ENCODE assay signal across 28 cellular contexts in genomic region chr22:49243965-49244364, GRCh38.
"Had no signal": no experiment of that assay in that cellular context is flagged by ENCODE, and none has a peak within 500 bp of the region (broad histone marks: within the 10 kb centered on the region; RNA-seq: fewer than 3 reads in every experiment).

No MANE protein-coding gene starts in this region.

- H3K9me3 Mint-ChIP-seq: activated CD4-positive, alpha-beta memory T cell treated with anti-CD3 and anti-CD28 coated beads, Interleukin-2, amount 10 ng/mL, durations not matched to agents 7 days and 5 days; activated CD4-positive, alpha-beta T cell treated with anti-CD3 and anti-CD28 coated beads, Interleukin-2, amount 10 ng/mL, durations not matched to agents 7 days and 5 days; activated T-cell treated with anti-CD3 and anti-CD28 coated beads, Interleukin-2, amount 50 U/mL, for 4 hours; activated T-helper 17 cell treated with anti-CD3 and anti-CD28 coated beads, Interleukin-2, amount 50 U/mL, for 72 hours; central memory CD8-positive, alpha-beta T cell; dendritic cell treated with granulocyte-macrophage colony-stimulating factor and Interleukin-4, amounts not matched to agents 40 ng/mL and 50 ng/mL, for 4 days; naive thymus-derived CD8-positive, alpha-beta T cell; neural crest cell had no signal

- ATAC-seq: activated CD4-positive, CD25-positive, alpha-beta regulatory T cell treated with anti-CD3 and anti-CD28 coated beads, Interleukin-2, amount 50 U/mL, for 24 hours; activated naive CD4-positive, alpha-beta T cell treated with anti-CD3 and anti-CD28 coated beads, Interleukin-2, amount 50 U/mL, for 72 hours; activated T-cell treated with anti-CD3 and anti-CD28 coated beads, Interleukin-2, amount 50 U/mL, for 4 hours; activated T-helper 17 cell treated with anti-CD3 and anti-CD28 coated beads, Interleukin-2, amount 50 U/mL, for 72 hours; naive thymus-derived CD8-positive, alpha-beta T cell; T-helper 17 cell had no signal

- H3K27me3 Mint-ChIP-seq: activated CD4-positive, alpha-beta memory T cell treated with anti-CD3 and anti-CD28 coated beads, Interleukin-2, amount 10 ng/mL, durations not matched to agents 7 days and 5 days; central memory CD8-positive, alpha-beta T cell; dendritic cell treated with granulocyte-macrophage colony-stimulating factor and Interleukin-4, amounts not matched to agents 40 ng/mL and 50 ng/mL, for 4 days had no signal

- FAIRE-seq: islet of Langerhans, small intestine had no signal

- H3K4me1 Mint-ChIP-seq: activated CD4-positive, alpha-beta memory T cell treated with anti-CD3 and anti-CD28 coated beads, Interleukin-2, amount 10 ng/mL, durations not matched to agents 7 days and 5 days; activated CD4-positive, alpha-beta T cell treated with anti-CD3 and anti-CD28 coated beads, Interleukin-2, amount 10 ng/mL, durations not matched to agents 7 days and 5 days; activated T-helper 17 cell treated with anti-CD3 and anti-CD28 coated beads, Interleukin-2, amount 50 U/mL, for 72 hours; central memory CD8-positive, alpha-beta T cell; naive thymus-derived CD8-positive, alpha-beta T cell; neural crest cell; T-helper 17 cell had no signal

- H3K36me3 Mint-ChIP-seq: activated naive CD4-positive, alpha-beta T cell treated with anti-CD3 and anti-CD28 coated beads, Interleukin-2, amount 50 U/mL, for 72 hours; naive thymus-derived CD8-positive, alpha-beta T cell had no signal

- H3K27ac Mint-ChIP-seq: activated CD4-positive, alpha-beta memory T cell treated with anti-CD3 and anti-CD28 coated beads, Interleukin-2, amount 10 ng/mL, durations not matched to agents 7 days and 5 days; activated CD4-positive, alpha-beta T cell treated with anti-CD3 and anti-CD28 coated beads, Interleukin-2, amount 10 ng/mL, durations not matched to agents 7 days and 5 days; activated naive CD4-positive, alpha-beta T cell treated with anti-CD3 and anti-CD28 coated beads, Interleukin-2, amount 50 U/mL, for 72 hours; activated T-helper 17 cell treated with anti-CD3 and anti-CD28 coated beads, Interleukin-2, amount 50 U/mL, for 72 hours; dendritic cell treated with granulocyte-macrophage colony-stimulating factor and Interleukin-4, amounts not matched to agents 40 ng/mL and 50 ng/mL, for 4 days; naive thymus-derived CD8-positive, alpha-beta T cell; T-helper 17 cell had no signal

- H3K4me3 Mint-ChIP-seq: activated CD4-positive, alpha-beta memory T cell treated with anti-CD3 and anti-CD28 coated beads, Interleukin-2, amount 10 ng/mL, durations not matched to agents 7 days and 5 days; activated CD4-positive, alpha-beta T cell treated with anti-CD3 and anti-CD28 coated beads, Interleukin-2, amount 10 ng/mL, durations not matched to agents 7 days and 5 days; activated T-cell treated with anti-CD3 and anti-CD28 coated beads, Interleukin-2, amount 50 U/mL, for 4 hours; activated T-helper 17 cell treated with anti-CD3 and anti-CD28 coated beads, Interleukin-2, amount 50 U/mL, for 72 hours; central memory CD8-positive, alpha-beta T cell; dendritic cell treated with granulocyte-macrophage colony-stimulating factor and Interleukin-4, amounts not matched to agents 40 ng/mL and 50 ng/mL, for 4 days; naive thymus-derived CD8-positive, alpha-beta T cell; neural crest cell; T-helper 17 cell had no signal

- DNase-seq: activated CD4-positive, alpha-beta T cell treated with anti-CD3 and anti-CD28 coated beads, Interleukin-2, amount 10 ng/mL, durations not matched to agents 7 days and 5 days; activated CD8-positive, alpha-beta memory T cell treated with anti-CD3 and anti-CD28 coated beads, Interleukin-2, amount 50 U/mL, for 48 hours; activated gamma-delta T cell treated with Interleukin-2 at 50 U/mL for 16 hours; activated T-cell treated with anti-CD3 and anti-CD28 coated beads, Interleukin-2, amount 50 U/mL, for 4 hours; effector CD4-positive, alpha-beta T cell; esophagus squamous epithelium; foreskin melanocyte; midbrain; naive thymus-derived CD8-positive, alpha-beta T cell; occipital lobe; sigmoid colon; SK-N-SH; small intestine; stimulated activated CD4-positive, alpha-beta T cell treated with anti-CD3 and anti-CD28 coated beads, Interleukin-1b, Interleukin-23, amount 100 ng/mL, for 48 hours; stimulated activated naive CD4-positive, alpha-beta T cell; SW 1271; T-helper 17 cell; T1000; transverse colon; WERI-Rb-1 had no signal
